Comparison of ENCODE assay signal across 8 cellular contexts in the genomic region with DNA sequence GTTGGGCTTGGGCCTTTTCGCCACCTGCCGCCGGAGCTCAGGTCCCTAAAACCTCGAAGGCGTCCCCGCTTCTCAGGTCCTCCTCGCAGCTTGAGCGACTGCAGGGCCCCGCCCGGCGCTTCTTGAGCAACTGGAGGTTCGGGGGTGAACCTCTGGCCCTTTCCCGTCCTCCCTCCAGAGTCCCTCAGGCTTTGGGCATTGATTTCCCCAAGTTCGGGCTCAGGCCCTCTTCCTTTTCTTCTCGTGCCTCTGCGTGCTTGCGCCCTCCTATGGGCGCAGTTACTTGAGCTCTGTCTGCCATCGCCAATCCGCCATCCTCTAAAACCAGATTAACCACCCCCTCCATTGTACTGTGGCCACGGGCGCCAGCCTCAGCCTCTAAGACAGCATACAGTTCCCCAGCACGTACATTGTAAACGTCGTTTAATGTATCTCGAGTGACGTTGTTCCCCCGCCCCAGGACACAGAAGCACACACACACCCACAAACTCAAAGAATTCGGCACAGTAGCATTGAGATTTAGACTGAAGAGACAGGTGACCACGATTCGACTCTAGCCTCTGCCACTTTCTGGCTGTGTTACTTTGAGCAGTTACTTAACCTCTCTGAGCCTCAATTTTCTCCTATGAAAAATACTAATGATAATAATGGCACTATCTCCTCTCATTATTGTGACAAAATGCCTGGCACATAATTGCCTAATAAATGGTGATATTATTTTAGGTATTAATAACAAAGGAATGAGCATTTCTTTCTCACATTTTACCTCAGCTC. TPM values are rescaled to one million over a fixed set of nuclear protein-coding genes. Genes with fewer than 3 reads are reported as not detected.
DNase-seq lines count a peak whose midpoint lies in the region; ATAC-seq and TF ChIP-seq lines count a peak whose summit lies in the region.

No MANE protein-coding gene starts in this region.

- intact Hi-C loops in activated CD4-positive, alpha-beta T cell treated with anti-CD3 and anti-CD28 coated beads for 36 hours (cut with DNase I, micrococcal nuclease): loop anchor here (1.0 to 10.0 kb wide), 14 partner anchors 10 to 1957 kb away; partner anchors contain the start of genes BTG2 (in 2 of the 2), ADIPOR1 (in 1 of the 2), ATP2B4 (in 1 of the 2) and KDM5B (in 1 of the 2)
- intact Hi-C loops in dendritic cell treated with granulocyte-macrophage colony-stimulating factor and Interleukin-4, amounts not matched to agents 40 ng/mL and 50 ng/mL, for 4 days (cut with micrococcal nuclease): loop anchor here (1.0 kb wide), 1 partner anchor 41 kb away; no protein-coding TSS in a partner anchor
- intact Hi-C loops in right lobe of liver (cut with DNase I): no loop called here

- H2AFZ ChIP-seq in ACC112 (ENCODE audit: low read length, unreplicated experiment): peak overlapping the region; percentile 79

- POLR2A ChIA-PET in activated CD4-positive, alpha-beta T cell treated with anti-CD3 and anti-CD28 coated beads for 36 hours (lab: Charles Lee): interaction anchor here (0.6 to 5.3 kb wide), 7 partner anchors 15 to 157 kb away, joined by 4 to 97 read pairs (median 8); partner anchors contain the start of gene BTG2

- H3K27me3 ChIP-seq in ACC112 (ENCODE audit: insufficient read depth, low read length) (peaks cover 19% of the 10 kb centered on the region), right lobe of liver (no peaks in the 10 kb centered on the region)

- H3K9me3 Mint-ChIP-seq in activated CD4-positive, alpha-beta T cell treated with anti-CD3 and anti-CD28 coated beads for 36 hours (ENCODE audit: low read depth): no peaks in the 10 kb centered on the region
- H3K9me3 Mint-ChIP-seq in dendritic cell treated with granulocyte-macrophage colony-stimulating factor and Interleukin-4, amounts not matched to agents 40 ng/mL and 50 ng/mL, for 4 days: no peaks in the 10 kb centered on the region

- H3K4me1 ChIP-seq in ACC112 (ENCODE audit: control insufficient read depth, insufficient read depth, low read length, unreplicated experiment): peaks cover 8% of the 10 kb centered on the region
- H3K4me1 ChIP-seq in right lobe of liver: peaks cover 0 to 2% (median under 1%) of the 10 kb centered on the region in 4 donors

- H3K4me3 ChIP-seq in ACC112 (ENCODE audit: low read depth, low read length) (peak overlapping the region; percentile 81), right lobe of liver (peak overlapping the region; percentile 33 to 55 (median 47))

- H3K4me3 Mint-ChIP-seq in activated CD4-positive, alpha-beta T cell treated with anti-CD3 and anti-CD28 coated beads for 36 hours: peak overlapping the region; percentile 72
- peak overlapping the region; percentile 71 for H3K4me3 Mint-ChIP-seq in dendritic cell treated with granulocyte-macrophage colony-stimulating factor and Interleukin-4, amounts not matched to agents 40 ng/mL and 50 ng/mL, for 4 days

- no peaks in the 10 kb centered on the region for H3K36me3 Mint-ChIP-seq in activated CD4-positive, alpha-beta T cell treated with anti-CD3 and anti-CD28 coated beads for 36 hours (ENCODE audit: low read depth)
- H3K36me3 Mint-ChIP-seq in dendritic cell treated with granulocyte-macrophage colony-stimulating factor and Interleukin-4, amounts not matched to agents 40 ng/mL and 50 ng/mL, for 4 days (ENCODE audit: low read depth): no peaks in the 10 kb centered on the region

- H3K36me3 ChIP-seq in ACC112 (ENCODE audit: insufficient read depth, low read length) (no peaks in the 10 kb centered on the region), right lobe of liver (no peaks in the 10 kb centered on the region)

- in situ Hi-C loops in GM13976 (cut with MboI; ENCODE audit: low sequenced_read_pairs, unreplicated experiment): no loop called here

- WGBS in right lobe of liver (ENCODE audit: insufficient coverage, low coverage, low lambda C conversion rate, missing lambda C conversion rate): 17% methylated on average over 18 of the region's 31 CpGs

- DNase-seq in GM13976 (ENCODE audit: low spot score) (peak; percentile 80), NCI-H2029 treated with DMSO at 0.1 percent for 48 hours (lab: John Stamatoyannopoulos, UW) (peak; percentile 68), right lobe of liver (peak in 1 of 3 donors; percentile 63)
- DNase-seq in activated CD4-positive, alpha-beta T cell treated with anti-CD3 and anti-CD28 coated beads for 36 hours: peak; percentile 80
- peak; percentile 71 for DNase-seq in stimulated activated naive CD4-positive, alpha-beta T cell treated with Interleukin-2 at 50 U/mL for 16 hours (lab: John Stamatoyannopoulos, UW)

- TF ChIP-seq CTCF in GM13976 (IDR thresholded peaks at IDR 0.05; ENCODE audit: borderline replicate concordance, control extremely low read depth, extremely low read depth, insufficient read depth, missing control alignments) (peak; percentile 64), right lobe of liver (IDR thresholded peaks at IDR 0.05) (peak; percentile 12 to 40 (median 34))

- H3K79me2 ChIP-seq in ACC112 (ENCODE audit: control insufficient read depth, insufficient read depth, low read length, unreplicated experiment): no peaks in the 10 kb centered on the region

- CTCF ChIA-PET in activated CD4-positive, alpha-beta T cell treated with anti-CD3 and anti-CD28 coated beads for 36 hours (lab: Charles Lee): interaction anchor here (0.7 to 9.9 kb wide), 11 partner anchors 11 to 1213 kb away, joined by 3 to 249 read pairs (median 5); no protein-coding TSS in a partner anchor

- ATAC-seq in HG02870 (IDR thresholded peaks at IDR 0.05; ENCODE audit: unreplicated experiment) (peak; percentile 16), right lobe of liver (peak; percentile 56 to 63 (median 58))
- peak; percentile 52 for ATAC-seq in activated CD4-positive, alpha-beta T cell treated with anti-CD3 and anti-CD28 coated beads for 36 hours

- H3K27ac ChIP-seq in ACC112 (ENCODE audit: low read depth, low read length) (no peak overlapping the region), right lobe of liver (peak overlapping the region; percentile 50 to 83 (median 82))

- no peak for TF ChIP-seq POLR2A in right lobe of liver (IDR thresholded peaks at IDR 0.05)

- H3K27me3 Mint-ChIP-seq in activated CD4-positive, alpha-beta T cell treated with anti-CD3 and anti-CD28 coated beads for 36 hours: no peaks in the 10 kb centered on the region
- H3K27me3 Mint-ChIP-seq in dendritic cell treated with granulocyte-macrophage colony-stimulating factor and Interleukin-4, amounts not matched to agents 40 ng/mL and 50 ng/mL, for 4 days: no peaks in the 10 kb centered on the region

- peaks cover 58% of the 10 kb centered on the region for H3K4me1 Mint-ChIP-seq in activated CD4-positive, alpha-beta T cell treated with anti-CD3 and anti-CD28 coated beads for 36 hours
- peaks cover 73% of the 10 kb centered on the region for H3K4me1 Mint-ChIP-seq in dendritic cell treated with granulocyte-macrophage colony-stimulating factor and Interleukin-4, amounts not matched to agents 40 ng/mL and 50 ng/mL, for 4 days (ENCODE audit: low read depth)

- no peaks in the 10 kb centered on the region for H3K9me3 ChIP-seq in right lobe of liver

- peak overlapping the region; percentile 96 for H3K27ac Mint-ChIP-seq in activated CD4-positive, alpha-beta T cell treated with anti-CD3 and anti-CD28 coated beads for 36 hours
- H3K27ac Mint-ChIP-seq in dendritic cell treated with granulocyte-macrophage colony-stimulating factor and Interleukin-4, amounts not matched to agents 40 ng/mL and 50 ng/mL, for 4 days: peak overlapping the region; percentile 95

RNA-seq across cellular contexts. Expression of gene BTG2, which starts 22.6 kb away (rescaled TPM):
- 100 to 1,000 TPM; 114 to 142 TPM for total RNA-seq in activated CD4-positive, alpha-beta T cell treated with anti-CD3 and anti-CD28 coated beads for 36 hours
- total RNA-seq in right lobe of liver: 10 to 100 TPM in 1 of 6 experiments, 1 to 10 TPM in 5; 2.0 to 11.2 (median 5.4) TPM

RNA-seq across cellular contexts. Expression of gene FMOD, which starts 23.1 kb away (rescaled TPM):
- under 1 TPM; 0.87 to 0.98 TPM for total RNA-seq in activated CD4-positive, alpha-beta T cell treated with anti-CD3 and anti-CD28 coated beads for 36 hours
- total RNA-seq in right lobe of liver: 1 to 10 TPM; 2.7 to 9.0 (median 3.8) TPM

Comparison
In these comparisons a context has a peak if more than half of its experiments do, and no peak if none do; other contexts are left out.
1. RNA of gene BTG2, which starts 22.6 kb away (total RNA-seq): 114 to 142 TPM in activated CD4-positive, alpha-beta T cell treated with anti-CD3 and anti-CD28 coated beads for 36 hours; 2.0 to 11.2 TPM in right lobe of liver; every median in the first group is over 4 times any median in the second.
2. intact Hi-C loops: an anchor here in activated CD4-positive, alpha-beta T cell treated with anti-CD3 and anti-CD28 coated beads for 36 hours (1.0 to 10.0 kb wide) and dendritic cell treated with granulocyte-macrophage colony-stimulating factor and Interleukin-4, amounts not matched to agents 40 ng/mL and 50 ng/mL, for 4 days (1.0 kb wide); none called in right lobe of liver.
3. Peak in every context shown above with its lines, with median percentiles within 50 percentile points of each other: ATAC-seq.